In the genomic region with DNA sequence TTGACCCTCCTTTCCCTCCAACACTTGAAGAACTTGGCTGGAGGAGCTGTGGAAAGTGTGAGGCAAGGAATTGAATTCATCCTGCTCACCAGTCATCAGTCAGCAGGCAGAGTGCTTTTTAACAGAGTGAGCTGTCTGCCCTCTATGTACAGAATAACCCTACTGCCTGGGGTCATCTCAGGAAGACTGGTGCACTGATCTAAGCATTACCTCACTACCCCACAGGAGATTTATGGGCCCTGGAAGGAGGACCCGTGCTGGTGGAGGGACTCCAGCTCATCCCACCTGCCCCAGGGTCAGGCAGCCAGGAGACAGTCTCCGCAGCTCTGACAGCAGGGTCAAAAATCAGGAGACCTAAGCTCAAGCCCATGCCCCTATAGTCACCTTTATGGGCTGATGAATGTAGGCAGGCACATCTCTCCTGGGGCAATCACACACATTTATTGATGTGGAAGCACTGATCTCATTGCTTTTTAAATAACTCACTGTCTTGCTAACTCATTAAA, we compare ENCODE assay signal across 24 cellular contexts.
"Had no signal": no experiment of that assay in that cellular context is flagged by ENCODE, and none has a peak within 500 bp of the region (broad histone marks: within the 10 kb centered on the region; RNA-seq: fewer than 3 reads in every experiment).

No MANE protein-coding gene starts in this region.

- DNase-seq: activated CD4-positive, alpha-beta memory T cell treated with anti-CD3 and anti-CD28 coated beads, Interleukin-2, amount 10 ng/mL, durations not matched to agents 7 days and 5 days; activated CD4-positive, alpha-beta T cell treated with anti-CD3 and anti-CD28 coated beads for 1 hour; activated CD4-positive, alpha-beta T cell treated with anti-CD3 and anti-CD28 coated beads, Interleukin-2, amount 10 ng/mL, durations not matched to agents 7 days and 5 days; activated gamma-delta T cell treated with Interleukin-2 at 50 U/mL for 16 hours; activated naive CD8-positive, alpha-beta T cell treated with anti-CD3 and anti-CD28 coated beads, Interleukin-2, amount 50 U/mL, for 24 hours; activated T-cell treated with anti-CD3 and anti-CD28 coated beads, Interleukin-2, amount 50 U/mL, for 4 hours; amygdala; caudate nucleus; cortex of kidney; effector memory CD8-positive, alpha-beta T cell; erythroblast; foreskin keratinocyte; left colon; naive thymus-derived CD8-positive, alpha-beta T cell; right lobe of liver; stimulated activated CD4-positive, alpha-beta T cell treated with anti-CD3 and anti-CD28 coated beads, Interleukin-12 subunit alpha, Interleukin-12 subunit beta, amount 100 ng/mL, for 4 hours; stimulated activated CD4-positive, alpha-beta T cell treated with anti-CD3 and anti-CD28 coated beads, Interleukin-4, amount 100 ng/mL, for 1 hour; stimulated activated naive CD8-positive, alpha-beta T cell treated with anti-CD3 and anti-CD28 coated beads, Interleukin-15, amount 100 ng/mL, for 72 hours; substantia nigra; T-helper 2 cell; upper lobe of left lung had no signal

- H3K4me1 ChIP-seq: right lobe of liver, upper lobe of left lung had no signal

- H3K27ac ChIP-seq: foreskin keratinocyte, right lobe of liver, upper lobe of left lung had no signal

- H3K9me3 ChIP-seq: right lobe of liver, upper lobe of left lung had no signal

- H3K4me3 ChIP-seq: right lobe of liver, skin epidermis, upper lobe of left lung had no signal

- H3K36me3 ChIP-seq: right lobe of liver, upper lobe of left lung had no signal

- ATAC-seq: activated naive CD8-positive, alpha-beta T cell treated with anti-CD3 and anti-CD28 coated beads, Interleukin-2, amount 50 U/mL, for 24 hours; activated T-cell treated with anti-CD3 and anti-CD28 coated beads, Interleukin-2, amount 50 U/mL, for 4 hours; activated T-helper 17 cell treated with anti-CD3 and anti-CD28 coated beads, Interleukin-2, amount 50 U/mL, for 72 hours; effector memory CD8-positive, alpha-beta T cell; foreskin keratinocyte; left colon; naive thymus-derived CD8-positive, alpha-beta T cell; right lobe of liver; stimulated activated naive CD8-positive, alpha-beta T cell treated with anti-CD3 and anti-CD28 coated beads, Interleukin-15, amount 100 ng/mL, for 72 hours; WTC11 had no signal

- H3K27me3 ChIP-seq: foreskin keratinocyte, right lobe of liver, upper lobe of left lung had no signal
